Comparison of ENCODE assay signal across 8 cellular contexts in genomic region chr6:31356216-31356945, GRCh38. TPM values are rescaled to one million over a fixed set of nuclear protein-coding genes. Genes with fewer than 3 reads are reported as not detected.
A peak's percentile ranks its signal among the peaks of the same experiment; 100 is the strongest.
DNase-seq lines count a peak whose midpoint lies in the region; ATAC-seq and TF ChIP-seq lines count a peak whose summit lies in the region.

No MANE protein-coding gene starts in this region.

- TF ChIP-seq RAD21 in HCT116 (IDR thresholded peaks at IDR 0.05; ENCODE audit: low read depth), result no peak

- peaks cover 0 to 12% (median 0%) of the 10 kb centered on the region in 8 donors for H3K9me3 Mint-ChIP-seq in CD4-positive, alpha-beta memory T cell

- H3K56ac ChIP-seq in mesendoderm (ENCODE audit: low read length), result peak overlapping the region; percentile 67

- peaks cover 37 to 53% of the 10 kb centered on the region in 2 donors for H3K36me3 Mint-ChIP-seq in CD4-positive, alpha-beta memory T cell

- no peak overlapping the region for H4K8ac ChIP-seq in mesendoderm (ENCODE audit: low read depth, low read length)

- no peaks in the 10 kb centered on the region for H3K79me1 ChIP-seq in mesendoderm (ENCODE audit: low read length)

- no peak overlapping the region for H2AFZ ChIP-seq in HCT116 (ENCODE audit: low read depth, low read length, poor library complexity, severe bottlenecking)

- peaks cover 1% of the 10 kb centered on the region in 2 donors for H3K27me3 Mint-ChIP-seq in CD4-positive, alpha-beta memory T cell

- POLR2A ChIA-PET in CD4-positive, alpha-beta memory T cell (lab: Charles Lee; ENCODE audit: partially characterized antibody), result interaction anchor here (0.7 to 21.6 kb wide), 6 partner anchors 8 to 156 kb away, joined by 4 to 517 read pairs (median 42); partner anchors contain the start of gene HLA-C
- POLR2A ChIA-PET in HCT116 (lab: Charles Lee), result no interaction called here

- no peaks in the 10 kb centered on the region for H3K79me2 ChIP-seq in HCT116 (ENCODE audit: insufficient read depth, low read length)
- H3K79me2 ChIP-seq in mesendoderm (ENCODE audit: control insufficient read depth, insufficient read depth, low read length), result no peaks in the 10 kb centered on the region

- no peak overlapping the region for H3K4ac ChIP-seq in mesendoderm (ENCODE audit: low read depth, low read length)

- DNase-seq in CD4-positive, alpha-beta memory T cell, result peak in 4 of 5 donors; percentile 34 to 73 (median 52)
- DNase-seq in HCT116 (ENCODE audit: low read depth, low spot score) (no peak), T-helper 2 cell (peak in 3 of 5 experiments; percentile 30 to 58 (median 31)), colonic mucosa (peak; percentile 48), mesendoderm (no peak), thyroid gland (peak; percentile 67 to 72), KG1 (lab: John Stamatoyannopoulos, UW) (no peak)

- H3K27ac ChIP-seq in CD4-positive, alpha-beta memory T cell (ENCODE audit: low read depth, low read length), result peak overlapping the region; percentile 99
- H3K27ac ChIP-seq in HCT116 (ENCODE audit: low read depth, low read length), result peak overlapping the region; percentile 53; the same call in 1 of the 2 replicates
- peak overlapping the region; percentile 81 for H3K27ac ChIP-seq in colonic mucosa
- no peak overlapping the region for H3K27ac ChIP-seq in mesendoderm (ENCODE audit: low read depth, low read length)
- peak overlapping the region; percentile 66 to 87 (median 73) for H3K27ac ChIP-seq in thyroid gland

- ATAC-seq in HCT116 (peak; percentile 64), GM21576 (IDR thresholded peaks at IDR 0.05; ENCODE audit: unreplicated experiment) (no peak)

- RAD21 ChIA-PET in HCT116 (lab: Charles Lee; ENCODE audit: low non-redundant PET in 1 of 2, low total read pairs in 2 of 2, uncharacterized antibody in 2 of 2, unreplicated experiment in 2 of 2), result no interaction called here

- H3K4me3 Mint-ChIP-seq in CD4-positive, alpha-beta memory T cell, result peak overlapping the region; percentile 97 to 99 (median 99)

- H3K4me3 ChIP-seq in CD4-positive, alpha-beta memory T cell (ENCODE audit: low read length in 2 of 2), result peak overlapping the region; percentile 68 to 86
- peak overlapping the region; percentile 60 to 65 for H3K4me3 ChIP-seq in HCT116 (replicated peaks in 1 of 2; ENCODE audit: low read depth in 1 of 2, low read length in 2 of 2)
- peak overlapping the region; percentile 52 for H3K4me3 ChIP-seq in colonic mucosa
- no peak overlapping the region for H3K4me3 ChIP-seq in mesendoderm (ENCODE audit: low read length)
- H3K4me3 ChIP-seq in thyroid gland (replicated peaks in 1 of 3), result peak overlapping the region in 2 of 3 donors; percentile 48 to 51

- H3K4me2 ChIP-seq in HCT116 (ENCODE audit: low read length), result peak overlapping the region; percentile 77
- peak overlapping the region; percentile 54 for H3K4me2 ChIP-seq in mesendoderm (ENCODE audit: low read length)

- no peak for TF ChIP-seq POLR2A in HCT116 (IDR thresholded peaks at IDR 0.05; ENCODE audit: borderline replicate concordance, extremely low read depth, insufficient read depth, insufficient read length)
- TF ChIP-seq POLR2A in thyroid gland (IDR thresholded peaks at IDR 0.05), result no peak

- H4K20me1 ChIP-seq in HCT116 (ENCODE audit: insufficient read depth), result no peaks in the 10 kb centered on the region

- no peak overlapping the region for H2BK15ac ChIP-seq in mesendoderm (replicated peaks; ENCODE audit: low read depth)

- no peaks in the 10 kb centered on the region for H3K9me2 ChIP-seq in HCT116 (ENCODE audit: insufficient read depth)

- CTCF ChIA-PET in CD4-positive, alpha-beta memory T cell (lab: Charles Lee; ENCODE audit: partially characterized antibody), result no interaction called here
- CTCF ChIA-PET in HCT116 (lab: Charles Lee), result no interaction called here

- no peak overlapping the region for H3K18ac ChIP-seq in mesendoderm (ENCODE audit: low read length)

- TSS peak; percentile 57 for BruUV-seq in HCT116 (replicated peaks; lab: Mats Ljungman, UMichigan)

- H3K27me3 ChIP-seq in CD4-positive, alpha-beta memory T cell (ENCODE audit: insufficient read depth, low read length), result no peaks in the 10 kb centered on the region
- H3K27me3 ChIP-seq in HCT116 (ENCODE audit: insufficient read depth, low read length) (no peaks in the 10 kb centered on the region), colonic mucosa (no peaks in the 10 kb centered on the region), mesendoderm (ENCODE audit: insufficient read depth, low read length, poor library complexity) (peaks cover 14% of the 10 kb centered on the region), thyroid gland (no peaks in the 10 kb centered on the region)

- peak overlapping the region; percentile 100 for H3K27ac Mint-ChIP-seq in CD4-positive, alpha-beta memory T cell

- H3K9me3 ChIP-seq in CD4-positive, alpha-beta memory T cell (ENCODE audit: control insufficient read depth in 1 of 2, low read length in 2 of 2), result no peaks in the 10 kb centered on the region
- H3K9me3 ChIP-seq in HCT116 (ENCODE audit: control insufficient read depth in 1 of 2, insufficient read depth in 1 of 2, low read depth in 1 of 2, low read length in 2 of 2) (no peaks in the 10 kb centered on the region), colonic mucosa (no peaks in the 10 kb centered on the region), thyroid gland (no peaks in the 10 kb centered on the region)

- intact Hi-C loops in CD4-positive, alpha-beta memory T cell (cut with micrococcal nuclease), result loop anchor here (2.0 kb wide), 1 partner anchor 198 kb away; the partner anchor contains the start of gene TCF19
- intact Hi-C loops in HCT116 (cut with micrococcal nuclease) (no loop called here), colonic mucosa (cut with DNase I) (no loop called here), thyroid gland (cut with DNase I) (loop anchor here (10.0 kb wide), 1 partner anchor 92 kb away; no protein-coding TSS in a partner anchor)

- H3K4me1 ChIP-seq in CD4-positive, alpha-beta memory T cell (ENCODE audit: insufficient read depth, low read length), result peaks cover 63% of the 10 kb centered on the region
- H3K4me1 ChIP-seq in HCT116 (ENCODE audit: control insufficient read depth in 1 of 2, insufficient read depth in 2 of 2, low read length in 2 of 2) (no peaks in the 10 kb centered on the region), colonic mucosa (no peaks in the 10 kb centered on the region), mesendoderm (ENCODE audit: control insufficient read depth, low read depth, low read length) (no peaks in the 10 kb centered on the region), thyroid gland (peaks cover 3 to 4% of the 10 kb centered on the region in 2 donors)

- no peak overlapping the region for H3K23ac ChIP-seq in mesendoderm (ENCODE audit: low read length)

- H2BK120ac ChIP-seq in mesendoderm (ENCODE audit: low read depth, low read length), result no peak overlapping the region

- peak overlapping the region; percentile 69 for H3K9ac ChIP-seq in HCT116 (ENCODE audit: low read length)
- peak overlapping the region; percentile 81 to 98 for H3K9ac ChIP-seq in colonic mucosa (ENCODE audit: low read depth in 2 of 2, low read length in 2 of 2)
- H3K9ac ChIP-seq in mesendoderm (ENCODE audit: low read length), result peak overlapping the region; percentile 38

- TF ChIP-seq CTCF in HCT116 (IDR thresholded peaks at IDR 0.05 in 2 of 3, conservative IDR thresholded peaks at IDR 0.05 in 1 of 3; ENCODE audit: borderline replicate concordance in 1 of 3, insufficient read depth in 1 of 3, low read depth in 2 of 3, low read length in 2 of 3) (no peak), colonic mucosa (IDR thresholded peaks at IDR 0.05) (no peak), thyroid gland (IDR thresholded peaks at IDR 0.05) (no peak)

- peaks cover 27% of the 10 kb centered on the region for H3K36me3 ChIP-seq in CD4-positive, alpha-beta memory T cell (ENCODE audit: insufficient read depth, low read length)
- no peaks in the 10 kb centered on the region; a peak in 2 of 4 replicates for H3K36me3 ChIP-seq in HCT116 (ENCODE audit: control insufficient read depth in 1 of 2, insufficient read depth in 2 of 2, low read length in 2 of 2)
- H3K36me3 ChIP-seq in colonic mucosa, result peaks cover 4% of the 10 kb centered on the region
- H3K36me3 ChIP-seq in mesendoderm (ENCODE audit: control insufficient read depth, insufficient read depth, low read length), result no peaks in the 10 kb centered on the region
- H3K36me3 ChIP-seq in thyroid gland, result no peaks in the 10 kb centered on the region

- no peak overlapping the region for H2AK5ac ChIP-seq in mesendoderm (ENCODE audit: low read length)

- H3K4me1 Mint-ChIP-seq in CD4-positive, alpha-beta memory T cell, result peaks cover 48 to 88% (median 59%) of the 10 kb centered on the region in 4 donors

- H2BK5ac ChIP-seq in mesendoderm (ENCODE audit: low read length), result no peak overlapping the region

- H4K5ac ChIP-seq in mesendoderm (ENCODE audit: low read length), result no peak overlapping the region

- no CpG with 5 or more reads among the region's 83 CpGs for WGBS in mesendoderm (ENCODE audit: extremely low coverage, insufficient coverage, low lambda C conversion rate)
- WGBS in thyroid gland, 2 donors, result 0% methylated on average over 1 of the region's 83 CpGs; no CpG with 5 or more reads in 1 of the 2 donors

TF ChIP-seq in HCT116, 20 proteins besides CTCF, POLR2A, EP300 and RAD21 (continues in another document):
- no peak for TF ChIP-seq ELF1 (IDR thresholded peaks at IDR 0.05; ENCODE audit: borderline replicate concordance, low read depth)

RNA-seq across cellular contexts. Expression of gene HLA-B, which starts 0.6 kb away (rescaled TPM):
- total RNA-seq in CD4-positive, alpha-beta memory T cell, result 1,000 to 10,000 TPM; 5,565 to 5,762 TPM
- 1,000 to 10,000 TPM; 6,650 to 9,105 TPM for polyA plus RNA-seq in CD4-positive, alpha-beta memory T cell
- 381 TPM for total RNA-seq in HCT116 (2021; ENCODE audit: unreplicated experiment)
- 504 and 684 TPM in 2 replicates for polyA plus RNA-seq in HCT116 (2012)
- 1,000 to 10,000 TPM; 1,153 to 3,111 TPM for total RNA-seq in colonic mucosa
- 28.6 TPM for polyA plus RNA-seq in mesendoderm (2013, experiment 1 of 2)
- 28.5 TPM for polyA plus RNA-seq in mesendoderm (2013, experiment 2 of 2)
- total RNA-seq in thyroid gland, result 1,000 to 10,000 TPM in 1 of 4 donors, 100 to 1,000 TPM in 3; 328 to 1,292 (median 594) TPM

RNA-seq across cellular contexts. Expression of gene MICA, which starts 47.0 kb away (rescaled TPM):
- 10 to 100 TPM; 18.5 to 21.2 TPM for total RNA-seq in CD4-positive, alpha-beta memory T cell
- 1 to 10 TPM; 3.5 to 5.4 TPM for polyA plus RNA-seq in CD4-positive, alpha-beta memory T cell
- total RNA-seq in HCT116 (2021; ENCODE audit: unreplicated experiment) (24.1 TPM), colonic mucosa (10 to 100 TPM; 15.0 to 26.7 TPM), thyroid gland (10 to 100 TPM; 12.3 to 23.2 (median 15.3) TPM)
- polyA plus RNA-seq in HCT116 (2012), result 37.3 and 41.2 TPM in 2 replicates
- 9.6 TPM for polyA plus RNA-seq in mesendoderm (2013, experiment 1 of 2)
- 10.0 TPM for polyA plus RNA-seq in mesendoderm (2013, experiment 2 of 2)

Comparison
In these comparisons a context has a peak if more than half of its experiments do, and no peak if none do; other contexts are left out.
1. DNase-seq: peak in CD4-positive, alpha-beta memory T cell (4 of 5), T-helper 2 cell (3 of 5), colonic mucosa (single experiment) and thyroid gland (2 of 2); none in HCT116 (single experiment), mesendoderm (single experiment) and KG1 (single experiment).
2. H3K9ac ChIP-seq: peak in every context shown above with its lines; median percentile 90 in colonic mucosa; 69 in HCT116; 38 in mesendoderm.
3. intact Hi-C loops: an anchor here in CD4-positive, alpha-beta memory T cell (2.0 kb wide) and thyroid gland (10.0 kb wide); none called in HCT116 and colonic mucosa.